8 cellular contexts compared by ENCODE assay signal in genomic region chr11:64146036-64146943, GRCh38. TPM values are rescaled to one million over a fixed set of nuclear protein-coding genes. Genes with fewer than 3 reads are reported as not detected.
DNase-seq lines count a peak whose midpoint lies in the region; ATAC-seq, FAIRE-seq and TF ChIP-seq lines count a peak whose summit lies in the region.

No MANE protein-coding gene starts in this region.

- H3K9me3 ChIP-seq in endodermal cell (ENCODE audit: control insufficient read depth, low read length), result no peaks in the 10 kb centered on the region

- H3K27me3 Mint-ChIP-seq in activated CD4-positive, alpha-beta memory T cell treated with anti-CD3 and anti-CD28 coated beads for 36 hours, result no peaks in the 10 kb centered on the region
- H3K27me3 Mint-ChIP-seq in endodermal cell (ENCODE audit: insufficient read depth), result peaks cover 4% of the 10 kb centered on the region
- H3K27me3 Mint-ChIP-seq in natural killer cell treated with Interleukin-12 subunit alpha and Interleukin-12 subunit beta and Interleukin-15 and Interleukin-18, amount 100 ng/mL, for 72 hours, result no peaks in the 10 kb centered on the region

- peak; percentile 95 for TF ChIP-seq CTCF in endodermal cell (conservative IDR thresholded peaks at IDR 0.05)

- peaks cover 9% of the 10 kb centered on the region for H3K4me1 Mint-ChIP-seq in activated CD4-positive, alpha-beta memory T cell treated with anti-CD3 and anti-CD28 coated beads for 36 hours (ENCODE audit: low read depth)
- peaks cover 3% of the 10 kb centered on the region for H3K4me1 Mint-ChIP-seq in endodermal cell
- peaks cover 5 to 8% of the 10 kb centered on the region in 2 donors for H3K4me1 Mint-ChIP-seq in natural killer cell treated with Interleukin-12 subunit alpha and Interleukin-12 subunit beta and Interleukin-15 and Interleukin-18, amount 100 ng/mL, for 72 hours (ENCODE audit: low read depth in 2 of 2)

- no peaks in the 10 kb centered on the region for H3K36me3 ChIP-seq in endodermal cell (ENCODE audit: control insufficient read depth, insufficient read depth, low read length)

- no peak for TF ChIP-seq POLR2A in GM12892 (IDR thresholded peaks at IDR 0.05; ENCODE audit: low read depth, low read length)

- no peaks in the 10 kb centered on the region for H3K9me3 Mint-ChIP-seq in activated CD4-positive, alpha-beta memory T cell treated with anti-CD3 and anti-CD28 coated beads for 36 hours
- H3K9me3 Mint-ChIP-seq in endodermal cell, result no peaks in the 10 kb centered on the region
- H3K9me3 Mint-ChIP-seq in natural killer cell treated with Interleukin-12 subunit alpha and Interleukin-12 subunit beta and Interleukin-15 and Interleukin-18, amount 100 ng/mL, for 72 hours, result no peaks in the 10 kb centered on the region

- H3K4me3 ChIP-seq in endodermal cell (ENCODE audit: low read length), result no peak overlapping the region

- no peak overlapping the region for H3K4me3 Mint-ChIP-seq in activated CD4-positive, alpha-beta memory T cell treated with anti-CD3 and anti-CD28 coated beads for 36 hours
- H3K4me3 Mint-ChIP-seq in endodermal cell, result no peak overlapping the region
- H3K4me3 Mint-ChIP-seq in natural killer cell treated with Interleukin-12 subunit alpha and Interleukin-12 subunit beta and Interleukin-15 and Interleukin-18, amount 100 ng/mL, for 72 hours, result no peak overlapping the region

- FAIRE-seq in GM12892 (lab: Jason Lieb, UNC) (peak; percentile 67), urothelium cell line (lab: Jason Lieb, UNC) (peak; percentile 97)

- 80 to 93% methylated on average over 8 to 21 of the region's 22 CpGs for WGBS in endodermal cell (ENCODE audit: insufficient coverage in 1 of 2, insufficient read length in 1 of 2), 2 experiments

- POLR2A ChIA-PET in activated CD4-positive, alpha-beta memory T cell treated with anti-CD3 and anti-CD28 coated beads for 36 hours (lab: Charles Lee), result no interaction called here

- no peak overlapping the region for H3K9ac ChIP-seq in endodermal cell (ENCODE audit: extremely low read depth, low read length, poor library complexity, severe bottlenecking)

- ATAC-seq in natural killer cell treated with Interleukin-12 subunit alpha and Interleukin-12 subunit beta and Interleukin-15 and Interleukin-18, amount 100 ng/mL, for 72 hours, result peak; percentile 56 to 66
- ATAC-seq in HG02588 (IDR thresholded peaks at IDR 0.05; ENCODE audit: unreplicated experiment), result no peak

- no peaks in the 10 kb centered on the region for H3K27me3 ChIP-seq in endodermal cell (ENCODE audit: control insufficient read depth, insufficient read depth, low read length, poor library complexity, severe bottlenecking)

- no peaks in the 10 kb centered on the region for H3K36me3 Mint-ChIP-seq in activated CD4-positive, alpha-beta memory T cell treated with anti-CD3 and anti-CD28 coated beads for 36 hours
- H3K36me3 Mint-ChIP-seq in endodermal cell (ENCODE audit: low read depth), result peaks cover 2% of the 10 kb centered on the region
- no peaks in the 10 kb centered on the region for H3K36me3 Mint-ChIP-seq in natural killer cell treated with Interleukin-12 subunit alpha and Interleukin-12 subunit beta and Interleukin-15 and Interleukin-18, amount 100 ng/mL, for 72 hours

- no peaks in the 10 kb centered on the region for H3K4me1 ChIP-seq in endodermal cell (ENCODE audit: control insufficient read depth, insufficient read depth, low read length)

- in situ Hi-C loops in ACHN (cut with HindIII; ENCODE audit: low pct_ligation_motif_present, low pct_unique_long_range_greater_than_20kb, low sequenced_read_pairs), result no loop called here

- DNase-seq in ACHN, result peak; percentile 43
- DNase-seq in GM12892 (ENCODE audit: insufficient read length), result peak; percentile 73
- peak; percentile 72 for DNase-seq in NCI-H69 (lab: John Stamatoyannopoulos, UW)
- DNase-seq in activated CD4-positive, alpha-beta memory T cell treated with anti-CD3 and anti-CD28 coated beads for 36 hours, result peak; percentile 75
- peak; percentile 91 for DNase-seq in endodermal cell
- no peak for DNase-seq in natural killer cell treated with Interleukin-12 subunit alpha and Interleukin-12 subunit beta and Interleukin-15 and Interleukin-18, amount 100 ng/mL, for 72 hours (ENCODE audit: low spot score)
- peak; percentile 71 for DNase-seq in urothelium cell line (ENCODE audit: low spot score)

- H3K27ac ChIP-seq in endodermal cell (ENCODE audit: low read depth, low read length), result no peak overlapping the region

- intact Hi-C loops in activated CD4-positive, alpha-beta memory T cell treated with anti-CD3 and anti-CD28 coated beads for 36 hours (cut with micrococcal nuclease), result loop anchor here (5.0 kb wide), 1 partner anchor 379 kb away; the partner anchor contains the start of gene ZFTA

- no peak overlapping the region for H3K27ac Mint-ChIP-seq in activated CD4-positive, alpha-beta memory T cell treated with anti-CD3 and anti-CD28 coated beads for 36 hours
- H3K27ac Mint-ChIP-seq in endodermal cell, result no peak overlapping the region
- H3K27ac Mint-ChIP-seq in natural killer cell treated with Interleukin-12 subunit alpha and Interleukin-12 subunit beta and Interleukin-15 and Interleukin-18, amount 100 ng/mL, for 72 hours, result no peak overlapping the region

- CTCF ChIA-PET in activated CD4-positive, alpha-beta memory T cell treated with anti-CD3 and anti-CD28 coated beads for 36 hours (lab: Charles Lee), result interaction anchor here (0.5 to 10.4 kb wide), 3 partner anchors 145 to 309 kb away, joined by 3 to 145 read pairs (median 3); no protein-coding TSS in a partner anchor

RNA-seq across cellular contexts. Expression of gene MACROD1, which starts 19.6 kb away (rescaled TPM):
- polyA plus RNA-seq in GM12892 (2012; ENCODE audit: missing spikeins), result 4.2 TPM
- total RNA-seq in activated CD4-positive, alpha-beta memory T cell treated with anti-CD3 and anti-CD28 coated beads for 36 hours, result 10 to 100 TPM; 24.5 to 31.0 TPM
- 10 to 100 TPM; 23.0 to 41.9 TPM for total RNA-seq in endodermal cell
- polyA plus RNA-seq in endodermal cell (2013, experiment 1 of 2), result 26.4 TPM
- 20.9 TPM for polyA plus RNA-seq in endodermal cell (2013, experiment 2 of 2)
- total RNA-seq in natural killer cell treated with Interleukin-12 subunit alpha and Interleukin-12 subunit beta and Interleukin-15 and Interleukin-18, amount 100 ng/mL, for 72 hours, result 10 to 100 TPM in 1 of 2 donors, 1 to 10 TPM in 1; 3.0 to 12.7 TPM

RNA-seq across cellular contexts. Expression of gene STIP1, which starts 39.7 kb away (rescaled TPM):
- polyA plus RNA-seq in GM12892 (2012; ENCODE audit: missing spikeins), result 120 TPM
- 100 to 1,000 TPM; 402 to 413 TPM for total RNA-seq in activated CD4-positive, alpha-beta memory T cell treated with anti-CD3 and anti-CD28 coated beads for 36 hours
- total RNA-seq in endodermal cell, result 100 to 1,000 TPM; 230 to 257 TPM
- 193 TPM for polyA plus RNA-seq in endodermal cell (2013, experiment 1 of 2)
- 200 TPM for polyA plus RNA-seq in endodermal cell (2013, experiment 2 of 2)
- total RNA-seq in natural killer cell treated with Interleukin-12 subunit alpha and Interleukin-12 subunit beta and Interleukin-15 and Interleukin-18, amount 100 ng/mL, for 72 hours, result 100 to 1,000 TPM; 431 to 450 TPM
